12 cellular contexts compared by ENCODE assay signal in genomic region chr7:55271069-55271468, GRCh38.
DNase-seq lines count a peak whose midpoint lies in the region; ATAC-seq, FAIRE-seq and TF ChIP-seq lines count a peak whose summit lies in the region.
"Had no signal": no experiment of that assay in that cellular context is flagged by ENCODE, and none has a peak within 500 bp of the region (broad histone marks: within the 10 kb centered on the region; RNA-seq: fewer than 3 reads in every experiment).

No MANE protein-coding gene starts in this region.

- TF ChIP-seq CTCF in GM06990 (IDR thresholded peaks at IDR 0.05; ENCODE audit: insufficient read depth, low read length, poor library complexity, severe bottlenecking) (peak; percentile 38), Loucy (conservative IDR thresholded peaks at IDR 0.05; ENCODE audit: low read length) (peak; percentile 32; the same call in 1 of the 2 replicates), bronchial epithelial cell (IDR thresholded peaks at IDR 0.05; ENCODE audit: insufficient read depth, low read length, severe bottlenecking) (peak; percentile 45), neural progenitor cell (IDR thresholded peaks at IDR 0.05) (peak; percentile 35)

- H3K36me3 ChIP-seq in GM06990 (ENCODE audit: control insufficient read depth, insufficient read depth, low read length): no peaks in the 10 kb centered on the region
- no peaks in the 10 kb centered on the region for H3K36me3 ChIP-seq in Loucy (ENCODE audit: insufficient read depth, low read length)
- H3K36me3 ChIP-seq in bronchial epithelial cell (ENCODE audit: control insufficient read depth, insufficient read depth, low read length): no peaks in the 10 kb centered on the region
- no peaks in the 10 kb centered on the region for H3K36me3 ChIP-seq in neural progenitor cell
- H3K36me3 ChIP-seq: ovary had no signal

- H3F3A ChIP-seq in Loucy (ENCODE audit: low read depth): no peaks in the 10 kb centered on the region
- H3F3A ChIP-seq in neural progenitor cell (ENCODE audit: low read depth): no peaks in the 10 kb centered on the region

- H3K4me1 ChIP-seq in Loucy (ENCODE audit: insufficient read depth, low read length, poor library complexity, severe bottlenecking): no peaks in the 10 kb centered on the region
- H3K4me1 ChIP-seq in neural progenitor cell: no peaks in the 10 kb centered on the region

- ATAC-seq in HG03571 (IDR thresholded peaks at IDR 0.05; ENCODE audit: unreplicated experiment): no peak

- H3K4me2 ChIP-seq in Loucy (ENCODE audit: low read depth, low read length, poor library complexity, severe bottlenecking): no peak overlapping the region
- H3K4me2 ChIP-seq in neural progenitor cell: no peak overlapping the region

- no peak overlapping the region for H3K4me3 Mint-ChIP-seq in neural progenitor cell
- H3K4me3 Mint-ChIP-seq in activated naive CD4-positive, alpha-beta T cell treated with anti-CD3 and anti-CD28 coated beads, Interleukin-2, amount 10 ng/mL, durations not matched to agents 7 days and 5 days: no peak overlapping the region
- H3K4me3 Mint-ChIP-seq: immature natural killer cell; T-helper 2 cell treated with Interferon-gamma antibody and Interleukin-4, amounts not matched to agents 5 μg/mL and 100 μg/mL, for 36 hours had no signal

- H3K36me3 Mint-ChIP-seq in neural progenitor cell: no peaks in the 10 kb centered on the region
- H3K36me3 Mint-ChIP-seq in activated naive CD4-positive, alpha-beta T cell treated with anti-CD3 and anti-CD28 coated beads, Interleukin-2, amount 10 ng/mL, durations not matched to agents 7 days and 5 days: no peaks in the 10 kb centered on the region
- H3K36me3 Mint-ChIP-seq: immature natural killer cell had no signal

- H2AFZ ChIP-seq in Loucy (ENCODE audit: low read length) (no peak overlapping the region), neural progenitor cell (replicated peaks) (no peak overlapping the region)

- H3K9me2 ChIP-seq in Loucy (replicated peaks; ENCODE audit: low read depth, low read length): no peaks in the 10 kb centered on the region

- no peaks in the 10 kb centered on the region; the same call in 1 of the 2 replicates for H3K27me3 ChIP-seq in GM06990 (replicated peaks; ENCODE audit: control insufficient read depth, insufficient read depth, low read length)
- H3K27me3 ChIP-seq in Loucy (ENCODE audit: insufficient read depth, low read length, poor library complexity, severe bottlenecking): no peaks in the 10 kb centered on the region
- H3K27me3 ChIP-seq in bronchial epithelial cell (ENCODE audit: control insufficient read depth, insufficient read depth, low read length): peaks cover 8% of the 10 kb centered on the region
- H3K27me3 ChIP-seq in neural progenitor cell: no peaks in the 10 kb centered on the region
- H3K27me3 ChIP-seq: ovary had no signal

- no peaks in the 10 kb centered on the region for H3K79me2 ChIP-seq in Loucy (ENCODE audit: insufficient read depth, low read length)
- no peaks in the 10 kb centered on the region for H3K79me2 ChIP-seq in neural progenitor cell (ENCODE audit: low read depth)

- H4K20me1 ChIP-seq in Loucy (ENCODE audit: insufficient read depth, low read length, poor library complexity, severe bottlenecking): no peaks in the 10 kb centered on the region
- H4K20me1 ChIP-seq in neural progenitor cell (ENCODE audit: low read depth): no peaks in the 10 kb centered on the region

- no peaks in the 10 kb centered on the region for H3K4me1 Mint-ChIP-seq in neural progenitor cell
- no peaks in the 10 kb centered on the region for H3K4me1 Mint-ChIP-seq in activated naive CD4-positive, alpha-beta T cell treated with anti-CD3 and anti-CD28 coated beads, Interleukin-2, amount 10 ng/mL, durations not matched to agents 7 days and 5 days
- H3K4me1 Mint-ChIP-seq: immature natural killer cell had no signal

- no peak overlapping the region for H3K27ac ChIP-seq in neural progenitor cell
- H3K27ac ChIP-seq: ovary had no signal

- DNase-seq in GM06990 (ENCODE audit: extremely low read depth, insufficient read length) (no peak), bronchial epithelial cell (ENCODE audit: low read depth) (no peak), neural progenitor cell (ENCODE audit: low spot score) (no peak)
- no peak for DNase-seq in activated naive CD4-positive, alpha-beta T cell treated with anti-CD3 and anti-CD28 coated beads, Interleukin-2, amount 10 ng/mL, durations not matched to agents 7 days and 5 days
- no peak for DNase-seq in activated naive CD4-positive, alpha-beta T cell (lab: John Stamatoyannopoulos, UW)
- DNase-seq: activated T-cell treated with anti-CD3 and anti-CD28 coated beads, Interleukin-2, amount 50 U/mL, for 48 hours; immature natural killer cell; NCI-H2029; ovary had no signal

- no peak overlapping the region for H3K27ac Mint-ChIP-seq in neural progenitor cell
- no peak overlapping the region for H3K27ac Mint-ChIP-seq in activated naive CD4-positive, alpha-beta T cell treated with anti-CD3 and anti-CD28 coated beads, Interleukin-2, amount 10 ng/mL, durations not matched to agents 7 days and 5 days
- H3K27ac Mint-ChIP-seq: immature natural killer cell; T-helper 2 cell treated with Interferon-gamma antibody and Interleukin-4, amounts not matched to agents 5 μg/mL and 100 μg/mL, for 36 hours had no signal

- H3K9ac ChIP-seq in Loucy (ENCODE audit: low read depth, low read length, poor library complexity, severe bottlenecking) (no peak overlapping the region), neural progenitor cell (no peak overlapping the region)

- H3K4me3 ChIP-seq in GM06990 (replicated peaks; ENCODE audit: low read depth, low read length) (no peak overlapping the region), Loucy (ENCODE audit: low read length, poor library complexity, severe bottlenecking) (no peak overlapping the region), bronchial epithelial cell (ENCODE audit: low read depth, low read length) (no peak overlapping the region), neural progenitor cell (no peak overlapping the region)
- H3K4me3 ChIP-seq: ovary had no signal

- H3K9me3 ChIP-seq in Loucy (ENCODE audit: insufficient read depth, low read depth, low read length): no peaks in the 10 kb centered on the region
- H3K9me3 ChIP-seq in neural progenitor cell (ENCODE audit: low read depth): no peaks in the 10 kb centered on the region
- H3K9me3 ChIP-seq: ovary had no signal

- H3K9me3 Mint-ChIP-seq in neural progenitor cell: no peaks in the 10 kb centered on the region
- no peaks in the 10 kb centered on the region for H3K9me3 Mint-ChIP-seq in activated naive CD4-positive, alpha-beta T cell treated with anti-CD3 and anti-CD28 coated beads, Interleukin-2, amount 10 ng/mL, durations not matched to agents 7 days and 5 days
- H3K9me3 Mint-ChIP-seq: T-helper 2 cell treated with Interferon-gamma antibody and Interleukin-4, amounts not matched to agents 5 μg/mL and 100 μg/mL, for 36 hours had no signal

- H3K27me3 Mint-ChIP-seq in neural progenitor cell (ENCODE audit: insufficient read depth, low read depth): peaks cover 8% of the 10 kb centered on the region
- peaks cover 6% of the 10 kb centered on the region for H3K27me3 Mint-ChIP-seq in activated naive CD4-positive, alpha-beta T cell treated with anti-CD3 and anti-CD28 coated beads, Interleukin-2, amount 10 ng/mL, durations not matched to agents 7 days and 5 days

- FAIRE-seq in bronchial epithelial cell (lab: Jason Lieb, UNC): no peak

- CTCF ChIA-PET in activated naive CD4-positive, alpha-beta T cell treated with anti-CD3 and anti-CD28 coated beads, Interleukin-2, amount 10 ng/mL, durations not matched to agents 7 days and 5 days (lab: Charles Lee): interaction anchor here (0.7 to 2.8 kb wide), 3 partner anchors 17 to 973 kb away, joined by 3 to 18 read pairs (median 5); no protein-coding TSS in a partner anchor
